In genomic region chr12:67534671-67535070, GRCh38 we compare ENCODE assay signal across 12 cellular contexts.
DNase-seq lines count a peak whose midpoint lies in the region; ATAC-seq and TF ChIP-seq lines count a peak whose summit lies in the region.
"Had no signal": no experiment of that assay in that cellular context is flagged by ENCODE, and none has a peak within 500 bp of the region (broad histone marks: within the 10 kb centered on the region; RNA-seq: fewer than 3 reads in every experiment).

No MANE protein-coding gene starts in this region.

- no peak for DNase-seq in H9
- peak; percentile 23 to 74 (median 54) for DNase-seq in adrenal gland
- peak; percentile 17 for DNase-seq in left ventricle myocardium inferior
- DNase-seq in smooth muscle cell of the brain vasculature (ENCODE audit: low read depth, low spot score), result peak; percentile 17
- no peak for DNase-seq in ACHN
- no peak for DNase-seq in activated CD4-positive, CD25-positive, alpha-beta regulatory T cell treated with anti-CD3 and anti-CD28 coated beads, Interleukin-2, amount 50 U/mL, for 72 hours
- DNase-seq: activated CD4-positive, alpha-beta T cell treated with anti-CD3 and anti-CD28 coated beads, Interleukin-2, amount 10 ng/mL, durations not matched to agents 24 days and 14 days; NCI-H1930; stimulated activated naive CD4-positive, alpha-beta T cell treated with Interleukin-2 at 50 U/mL for 16 hours had no signal

- no peak overlapping the region for H2AK5ac ChIP-seq in H9 (ENCODE audit: insufficient read length, low read length)

- WGBS in H9 (ENCODE audit: extremely low coverage, insufficient read length, low lambda C conversion rate), result no CpG with 5 or more reads among the region's 4 CpGs
- WGBS in adrenal gland, 4 donors, result 23 to 56% (median 29%) methylated on average over 4 of the region's 4 CpGs

- no peak overlapping the region for H2BK120ac ChIP-seq in H9 (ENCODE audit: low read depth, low read length, poor library complexity, severe bottlenecking)

- H2BK20ac ChIP-seq in H9 (ENCODE audit: low read depth, low read length, poor library complexity, severe bottlenecking), result no peak overlapping the region

- H3K9me3 ChIP-seq in H9 (ENCODE audit: control insufficient read depth, low read depth, low read length), result no peaks in the 10 kb centered on the region
- H3K9me3 ChIP-seq in adrenal gland (replicated peaks in 1 of 3), result no peaks in the 10 kb centered on the region
- no peaks in the 10 kb centered on the region for H3K9me3 ChIP-seq in left ventricle myocardium inferior (replicated peaks)

- no peak overlapping the region for H2BK12ac ChIP-seq in H9 (ENCODE audit: insufficient read length, low read depth, low read length)

- in situ Hi-C loops in ACHN (cut with HindIII; ENCODE audit: low pct_ligation_motif_present, low pct_unique_long_range_greater_than_20kb, low sequenced_read_pairs), result no loop called here

- peaks cover 36 to 39% of the 10 kb centered on the region in 2 experiments for H3K4me1 Mint-ChIP-seq in H9
- H3K4me1 Mint-ChIP-seq: activated CD4-positive, alpha-beta T cell treated with anti-CD3 and anti-CD28 coated beads, Interleukin-2, amount 10 ng/mL, durations not matched to agents 24 days and 14 days had no signal

- H2AFZ ChIP-seq in H9 (ENCODE audit: low read length), result no peak overlapping the region

- no peaks in the 10 kb centered on the region for H3K79me1 ChIP-seq in H9 (ENCODE audit: insufficient read depth, low read depth, low read length, poor library complexity, severe bottlenecking)

- H2BK5ac ChIP-seq in H9 (ENCODE audit: insufficient read length, low read length), result no peak overlapping the region

- H2BK15ac ChIP-seq in H9 (ENCODE audit: low read depth, low read length), result no peak overlapping the region

- no peak overlapping the region for H3K4me3 ChIP-seq in adrenal gland
- H3K4me3 ChIP-seq in left ventricle myocardium inferior, result no peak overlapping the region

- no peak overlapping the region for H3K23ac ChIP-seq in H9 (ENCODE audit: insufficient read length, low read depth, low read length)

- H3K4ac ChIP-seq in H9 (ENCODE audit: low read depth, low read length), result no peak overlapping the region

- no peaks in the 10 kb centered on the region for H3K23me2 ChIP-seq in H9 (ENCODE audit: insufficient read length, low read depth, low read length, poor library complexity, severe bottlenecking)

- TF ChIP-seq POLR2A in adrenal gland (IDR thresholded peaks at IDR 0.05), result no peak

- H3K79me2 ChIP-seq in H9 (ENCODE audit: insufficient read depth, low read length), result no peaks in the 10 kb centered on the region

- no peak overlapping the region for H4K8ac ChIP-seq in H9 (replicated peaks; ENCODE audit: insufficient read length, low read depth, low read length)

- no peak overlapping the region for H3K9ac ChIP-seq in H9 (ENCODE audit: extremely low read depth, insufficient read length, low read length)

- intact Hi-C loops in adrenal gland (cut with DNase I), result no loop called here
- intact Hi-C loops in left ventricle myocardium inferior (cut with micrococcal nuclease), result no loop called here

- no peak overlapping the region for H4K5ac ChIP-seq in H9 (ENCODE audit: insufficient read length, low read depth, low read length)

- no peak overlapping the region for H3K4me2 ChIP-seq in H9 (ENCODE audit: insufficient read depth, insufficient read length, low read length)

- H3K36me3 ChIP-seq in adrenal gland (replicated peaks in 1 of 2) (no peaks in the 10 kb centered on the region), left ventricle myocardium inferior (no peaks in the 10 kb centered on the region)

- ATAC-seq in GM21423 (IDR thresholded peaks at IDR 0.05; ENCODE audit: unreplicated experiment), result no peak

- H3K27ac Mint-ChIP-seq in H9, result peak overlapping the region in 2 of 3 experiments; percentile 17 to 63; a peak in 3 of 7 replicates
- H3K27ac Mint-ChIP-seq: activated CD4-positive, alpha-beta T cell treated with anti-CD3 and anti-CD28 coated beads, Interleukin-2, amount 10 ng/mL, durations not matched to agents 24 days and 14 days; activated naive CD8-positive, alpha-beta T cell; memory B cell had no signal

- H3K27me3 Mint-ChIP-seq in H9 (ENCODE audit: low read depth), result no peaks in the 10 kb centered on the region; the same call in 1 of the 2 replicates

- TF ChIP-seq CTCF in H9 (conservative IDR thresholded peaks at IDR 0.05) (no peak), adrenal gland (IDR thresholded peaks at IDR 0.05) (no peak), left ventricle myocardium inferior (IDR thresholded peaks at IDR 0.05; ENCODE audit: borderline replicate concordance) (no peak)

- H3K14ac ChIP-seq in H9 (ENCODE audit: insufficient read depth, low read length), result peak overlapping the region; percentile 41; the same call in 1 of the 2 replicates

- H3K27ac ChIP-seq in H9 (ENCODE audit: insufficient read length, low read depth, low read length) (no peak overlapping the region), adrenal gland (no peak overlapping the region), left ventricle myocardium inferior (replicated peaks) (peak overlapping the region; percentile 33)

- H3K36me3 Mint-ChIP-seq in H9 (ENCODE audit: insufficient read depth in 1 of 3, low read depth in 3 of 3), result peaks cover 0 to 2% (median 0%) of the 10 kb centered on the region in 3 experiments; a peak in 1 of 7 replicates
- H3K36me3 Mint-ChIP-seq: memory B cell had no signal

- H3K4me1 ChIP-seq in H9 (ENCODE audit: insufficient read depth, low read length) (peaks cover 11% of the 10 kb centered on the region; the same call in 1 of the 2 replicates), adrenal gland (replicated peaks in 1 of 2) (peaks cover 0 to 4% of the 10 kb centered on the region in 2 donors), left ventricle myocardium inferior (no peaks in the 10 kb centered on the region)

- no peaks in the 10 kb centered on the region; a peak in 1 of 5 replicates for H3K9me3 Mint-ChIP-seq in H9

- H4K20me1 ChIP-seq in H9 (ENCODE audit: control insufficient read depth, insufficient read depth, insufficient read length), result no peaks in the 10 kb centered on the region

- no peak overlapping the region for H4K91ac ChIP-seq in H9 (ENCODE audit: insufficient read length, low read depth, low read length)

- no peak overlapping the region for H3K18ac ChIP-seq in H9 (ENCODE audit: insufficient read length, low read depth, low read length)

- H3T11ph ChIP-seq in H9 (ENCODE audit: low read length), result no peak overlapping the region

- no peak overlapping the region for H3K4me3 Mint-ChIP-seq in H9
- H3K4me3 Mint-ChIP-seq: activated CD4-positive, alpha-beta T cell treated with anti-CD3 and anti-CD28 coated beads, Interleukin-2, amount 10 ng/mL, durations not matched to agents 24 days and 14 days; activated naive CD8-positive, alpha-beta T cell; memory B cell had no signal

- H3K27me3 ChIP-seq in H9 (ENCODE audit: insufficient read depth, low read length), result no peaks in the 10 kb centered on the region
- H3K27me3 ChIP-seq in adrenal gland, result no peaks in the 10 kb centered on the region
- H3K27me3 ChIP-seq in left ventricle myocardium inferior (ENCODE audit: low read depth), result no peaks in the 10 kb centered on the region

- no peak overlapping the region for H3K56ac ChIP-seq in H9 (ENCODE audit: insufficient read length, low read depth, low read length)

Comparison
In these comparisons a context has a peak if more than half of its experiments do, and no peak if none do; other contexts are left out.
1. DNase-seq: peak in adrenal gland (7 of 7), left ventricle myocardium inferior (single experiment) and smooth muscle cell of the brain vasculature (single experiment); none in H9 (single experiment), ACHN (single experiment) and activated CD4-positive, CD25-positive, alpha-beta regulatory T cell treated with anti-CD3 and anti-CD28 coated beads, Interleukin-2, amount 50 U/mL, for 72 hours (single experiment).